ENCODE assay signal across 12 cellular contexts in the genomic region with DNA sequence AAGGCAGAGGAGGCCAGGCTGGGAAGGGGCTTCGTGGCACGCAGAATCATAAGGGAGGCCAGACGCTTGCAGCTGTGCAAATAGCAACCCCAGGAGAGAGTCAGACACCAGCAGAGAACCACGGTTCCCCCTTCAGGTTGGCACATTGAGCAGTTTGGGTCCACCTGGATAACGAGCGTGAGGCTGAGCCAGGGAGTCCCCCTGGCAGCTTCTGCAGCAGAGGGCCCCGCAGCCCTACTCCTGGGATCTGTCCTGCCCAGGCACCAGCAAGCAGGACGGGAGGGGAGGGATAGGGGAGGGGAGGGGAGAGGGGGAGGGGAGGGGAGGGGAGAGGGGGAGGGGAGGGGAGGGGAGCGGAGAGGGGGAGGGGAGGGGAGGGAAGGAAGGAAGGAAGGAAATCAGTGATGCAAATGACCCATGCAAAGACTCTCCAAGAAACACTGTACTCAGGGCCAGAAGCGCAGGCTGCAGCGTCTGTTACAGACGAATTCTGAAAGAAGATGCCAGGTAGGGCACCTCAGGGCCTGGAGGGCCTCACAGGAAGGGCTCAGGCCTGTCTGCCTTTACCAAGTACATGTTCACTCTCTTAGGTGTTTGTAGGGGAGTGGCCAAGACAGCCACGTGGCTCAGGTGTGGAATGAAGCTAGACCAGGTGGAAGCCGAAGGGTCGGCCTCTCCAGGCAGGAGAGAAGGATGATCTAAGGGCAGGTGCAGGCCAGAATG. TPM values are rescaled to one million over a fixed set of nuclear protein-coding genes. Genes with fewer than 3 reads are reported as not detected.
DNase-seq lines count a peak whose midpoint lies in the region; ATAC-seq, FAIRE-seq and TF ChIP-seq lines count a peak whose summit lies in the region.
"Had no signal": no experiment of that assay in that cellular context is flagged by ENCODE, and none has a peak within 500 bp of the region (broad histone marks: within the 10 kb centered on the region; RNA-seq: fewer than 3 reads in every experiment).

No MANE protein-coding gene starts in this region.

- no peak overlapping the region for H4K5ac ChIP-seq in mesendoderm (ENCODE audit: low read length)

- H3K27me3 Mint-ChIP-seq in CD8-positive, alpha-beta T cell (ENCODE audit: low read depth), result no peaks in the 10 kb centered on the region

- TF ChIP-seq RAD21 in SK-N-SH (IDR thresholded peaks at IDR 0.05; ENCODE audit: low read length), result no peak

- H3K23ac ChIP-seq in mesendoderm (ENCODE audit: low read length), result peak overlapping the region; percentile 35

- no peaks in the 10 kb centered on the region for H3K79me1 ChIP-seq in mesendoderm (ENCODE audit: low read length)

- peak overlapping the region; percentile 18 for H3K27ac Mint-ChIP-seq in CD8-positive, alpha-beta T cell
- H3K27ac Mint-ChIP-seq: HFFc6 had no signal

- no peak overlapping the region for H3K18ac ChIP-seq in mesendoderm (ENCODE audit: low read length)

- H3K4me3 Mint-ChIP-seq in CD8-positive, alpha-beta T cell, result no peak overlapping the region
- H3K4me3 Mint-ChIP-seq: HFFc6 had no signal

- ATAC-seq in CD8-positive, alpha-beta T cell, result no peak

- no peak for TF ChIP-seq CTCF in CD8-positive, alpha-beta T cell (IDR thresholded peaks at IDR 0.05)
- no peak for TF ChIP-seq CTCF in SK-N-SH (IDR thresholded peaks at IDR 0.05)

- H3K4me3 ChIP-seq in CD8-positive, alpha-beta T cell (ENCODE audit: low read depth, low read length), result no peak overlapping the region
- H3K4me3 ChIP-seq in mesendoderm (ENCODE audit: low read length) (no peak overlapping the region), SK-N-SH (ENCODE audit: low read depth in 2 of 2, low read length in 1 of 2) (no peak overlapping the region)

- no peaks in the 10 kb centered on the region for H3K27me3 ChIP-seq in CD8-positive, alpha-beta T cell (ENCODE audit: insufficient read depth, low read length)
- no peaks in the 10 kb centered on the region for H3K27me3 ChIP-seq in mesendoderm (ENCODE audit: insufficient read depth, low read length, poor library complexity)
- H3K27me3 ChIP-seq in SK-N-SH (ENCODE audit: insufficient read depth), result no peaks in the 10 kb centered on the region

- no peak for DNase-seq in CD8-positive, alpha-beta T cell
- DNase-seq in NCI-H1417 treated with DMSO at 0.1 percent for 48 hours (lab: John Stamatoyannopoulos, UW) (peak; percentile 7), mesendoderm (peak; percentile 75), RCC 7860 (ENCODE audit: low spot score) (no peak), SK-N-SH (no peak)
- no peak for DNase-seq in effector CD8-positive, alpha-beta T cell (lab: John Stamatoyannopoulos, UW)
- DNase-seq in activated CD4-positive, alpha-beta T cell treated with anti-CD3 and anti-CD28 coated beads, Interleukin-2, amount 50 U/mL, for 48 hours, result no peak
- DNase-seq: GF-D8, HFFc6, NCI-H2171 treated with DMSO at 0.1 percent for 48 hours had no signal

- no peaks in the 10 kb centered on the region for H3K4me1 Mint-ChIP-seq in CD8-positive, alpha-beta T cell (ENCODE audit: low read depth)

- FAIRE-seq in RCC 7860 (lab: Jason Lieb, UNC), result no peak

- CTCF ChIA-PET in CD8-positive, alpha-beta T cell (lab: Charles Lee), result no interaction called here
- CTCF ChIA-PET in SK-N-SH (lab: Yijun Ruan, JAX), result no interaction called here

- no peak overlapping the region for H3K4ac ChIP-seq in mesendoderm (ENCODE audit: low read depth, low read length)

- no peak overlapping the region for H2BK120ac ChIP-seq in mesendoderm (ENCODE audit: low read depth, low read length)

- no peak overlapping the region for H4K8ac ChIP-seq in mesendoderm (ENCODE audit: low read depth, low read length)

- H3K27ac ChIP-seq in CD8-positive, alpha-beta T cell (ENCODE audit: low read depth, low read length), result no peak overlapping the region
- H3K27ac ChIP-seq in cingulate gyrus (ENCODE audit: low read depth, low read length) (peak overlapping the region; percentile 73), mesendoderm (ENCODE audit: low read depth, low read length) (peak overlapping the region; percentile 9), SK-N-SH (ENCODE audit: low read depth in 2 of 2, low read length in 1 of 2) (no peak overlapping the region)
- H3K27ac ChIP-seq: KMS-11 had no signal

- H3K9me3 ChIP-seq in CD8-positive, alpha-beta T cell (ENCODE audit: low read length), result no peaks in the 10 kb centered on the region
- H3K9me3 ChIP-seq in SK-N-SH, result no peaks in the 10 kb centered on the region

- no peaks in the 10 kb centered on the region for H3K9me2 ChIP-seq in SK-N-SH

- H3K79me2 ChIP-seq in mesendoderm (ENCODE audit: control insufficient read depth, insufficient read depth, low read length) (no peaks in the 10 kb centered on the region), SK-N-SH (ENCODE audit: insufficient read depth) (no peaks in the 10 kb centered on the region)

- intact Hi-C loops in CD8-positive, alpha-beta T cell (cut with DNase I, micrococcal nuclease), result no loop called here

- peak overlapping the region; percentile 70 for H3K56ac ChIP-seq in mesendoderm (ENCODE audit: low read length)

- no peak overlapping the region for H2BK5ac ChIP-seq in mesendoderm (ENCODE audit: low read length)

- H3K9ac ChIP-seq in mesendoderm (ENCODE audit: low read length) (peak overlapping the region; percentile 37), SK-N-SH (no peak overlapping the region)
- H3K9ac ChIP-seq: KMS-11 had no signal

- no peaks in the 10 kb centered on the region for H3K9me3 Mint-ChIP-seq in CD8-positive, alpha-beta T cell
- H3K9me3 Mint-ChIP-seq: HFFc6 had no signal

- no peaks in the 10 kb centered on the region for H4K20me1 ChIP-seq in SK-N-SH (ENCODE audit: insufficient read depth)

- no peaks in the 10 kb centered on the region for H3K4me1 ChIP-seq in CD8-positive, alpha-beta T cell (ENCODE audit: insufficient read depth, low read length)
- peaks cover 5% of the 10 kb centered on the region for H3K4me1 ChIP-seq in mesendoderm (ENCODE audit: control insufficient read depth, low read depth, low read length)
- H3K4me1 ChIP-seq in SK-N-SH (ENCODE audit: control insufficient read depth in 1 of 2, insufficient read depth in 2 of 2, low read depth in 1 of 2, low read length in 1 of 2), result no peaks in the 10 kb centered on the region

- H2AFZ ChIP-seq in SK-N-SH (ENCODE audit: low read depth), result no peak overlapping the region

- WGBS in mesendoderm (ENCODE audit: extremely low coverage, insufficient coverage, low lambda C conversion rate), result no CpG with 5 or more reads among the region's 15 CpGs
- WGBS in SK-N-SH (ENCODE audit: low lambda C conversion rate), result 87% methylated on average over 12 of the region's 15 CpGs

- H3K36me3 ChIP-seq in CD8-positive, alpha-beta T cell (ENCODE audit: insufficient read depth, low read length), result peaks cover 27% of the 10 kb centered on the region
- H3K36me3 ChIP-seq in mesendoderm (ENCODE audit: control insufficient read depth, insufficient read depth, low read length), result peaks cover 2% of the 10 kb centered on the region
- peaks cover 9 to 40% of the 10 kb centered on the region in 2 experiments for H3K36me3 ChIP-seq in SK-N-SH (replicated peaks in 1 of 2; ENCODE audit: control insufficient read depth in 1 of 2, insufficient read depth in 2 of 2, low read length in 1 of 2)

- H2AK5ac ChIP-seq in mesendoderm (ENCODE audit: low read length), result no peak overlapping the region

- no peak overlapping the region for H3K4me2 ChIP-seq in mesendoderm (ENCODE audit: low read length)
- no peak overlapping the region for H3K4me2 ChIP-seq in SK-N-SH
- H3K4me2 ChIP-seq: KMS-11 had no signal

- peaks cover 88% of the 10 kb centered on the region for H3K36me3 Mint-ChIP-seq in CD8-positive, alpha-beta T cell

- no peak for TF ChIP-seq EP300 in SK-N-SH (IDR thresholded peaks at IDR 0.05; ENCODE audit: borderline replicate concordance in 1 of 2, low read depth in 1 of 2, low read length in 1 of 2)

- H3F3A ChIP-seq in SK-N-SH (replicated peaks; ENCODE audit: insufficient read depth), result peaks cover under 1% of the 10 kb centered on the region

- POLR2A ChIA-PET in CD8-positive, alpha-beta T cell (lab: Charles Lee), result no interaction called here
- POLR2A ChIA-PET in SK-N-SH (lab: Yijun Ruan, JAX), result no interaction called here

- no peak overlapping the region for H2BK15ac ChIP-seq in mesendoderm (replicated peaks; ENCODE audit: low read depth)

TF ChIP-seq in SK-N-SH, 30 proteins besides CTCF, POLR2A, EP300 and RAD21 (continues in another document):
- TF ChIP-seq GABPA (IDR thresholded peaks at IDR 0.05; ENCODE audit: low read depth), result no peak
- TF ChIP-seq NRF1 (IDR thresholded peaks at IDR 0.05; ENCODE audit: low read depth, low read length), result no peak
- TF ChIP-seq, protein P1, sequence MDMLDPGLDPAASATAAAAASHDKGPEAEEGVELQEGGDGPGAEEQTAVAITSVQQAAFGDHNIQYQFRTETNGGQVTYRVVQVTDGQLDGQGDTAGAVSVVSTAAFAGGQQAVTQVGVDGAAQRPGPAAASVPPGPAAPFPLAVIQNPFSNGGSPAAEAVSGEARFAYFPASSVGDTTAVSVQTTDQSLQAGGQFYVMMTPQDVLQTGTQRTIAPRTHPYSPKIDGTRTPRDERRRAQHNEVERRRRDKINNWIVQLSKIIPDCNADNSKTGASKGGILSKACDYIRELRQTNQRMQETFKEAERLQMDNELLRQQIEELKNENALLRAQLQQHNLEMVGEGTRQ (IDR thresholded peaks at IDR 0.05; ENCODE audit: borderline replicate concordance, low read depth, low read length), result no peak
- no peak for TF ChIP-seq ZBTB33 (IDR thresholded peaks at IDR 0.05; ENCODE audit: borderline replicate concordance, low read depth)
- no peak for TF ChIP-seq GATA2 (CRISPR knock-in tag; IDR thresholded peaks at IDR 0.05)
- TF ChIP-seq FOSL2 (IDR thresholded peaks at IDR 0.05; ENCODE audit: borderline replicate concordance, low read depth), result no peak

RNA-seq across cellular contexts. Expression of gene MMP17, which starts 32.3 kb away (rescaled TPM):
- under 1 TPM; 0.33 to 0.90 TPM for total RNA-seq in CD8-positive, alpha-beta T cell
- polyA plus RNA-seq in mesendoderm (2013, experiment 1 of 2), result 5.5 TPM
- 5.9 TPM for polyA plus RNA-seq in mesendoderm (2013, experiment 2 of 2)
- 13.5 and 14.0 TPM in 2 replicates for polyA plus RNA-seq in SK-N-SH (2012; rRNA removed)
- polyA plus RNA-seq in SK-N-SH (2012; cell fraction: cytosol; rRNA removed), result 4.0 and 8.7 TPM in 2 replicates
- 27.4 and 35.0 TPM in 2 replicates for polyA plus RNA-seq in SK-N-SH (2012; cell fraction: nucleus; rRNA removed)

Comparison
In these comparisons a context has a peak if more than half of its experiments do, and no peak if none do; other contexts are left out.
1. DNase-seq: peak in NCI-H1417 treated with DMSO at 0.1 percent for 48 hours (single experiment) and mesendoderm (single experiment); none in CD8-positive, alpha-beta T cell (0 of 7), RCC 7860 (single experiment), effector CD8-positive, alpha-beta T cell (single experiment), activated CD4-positive, alpha-beta T cell treated with anti-CD3 and anti-CD28 coated beads, Interleukin-2, amount 50 U/mL, for 48 hours (0 of 2) and SK-N-SH (single experiment).
2. H3K27ac ChIP-seq: peak in cingulate gyrus (single experiment) and mesendoderm (single experiment); none in CD8-positive, alpha-beta T cell (single experiment) and SK-N-SH (0 of 2).